In the genomic region with DNA sequence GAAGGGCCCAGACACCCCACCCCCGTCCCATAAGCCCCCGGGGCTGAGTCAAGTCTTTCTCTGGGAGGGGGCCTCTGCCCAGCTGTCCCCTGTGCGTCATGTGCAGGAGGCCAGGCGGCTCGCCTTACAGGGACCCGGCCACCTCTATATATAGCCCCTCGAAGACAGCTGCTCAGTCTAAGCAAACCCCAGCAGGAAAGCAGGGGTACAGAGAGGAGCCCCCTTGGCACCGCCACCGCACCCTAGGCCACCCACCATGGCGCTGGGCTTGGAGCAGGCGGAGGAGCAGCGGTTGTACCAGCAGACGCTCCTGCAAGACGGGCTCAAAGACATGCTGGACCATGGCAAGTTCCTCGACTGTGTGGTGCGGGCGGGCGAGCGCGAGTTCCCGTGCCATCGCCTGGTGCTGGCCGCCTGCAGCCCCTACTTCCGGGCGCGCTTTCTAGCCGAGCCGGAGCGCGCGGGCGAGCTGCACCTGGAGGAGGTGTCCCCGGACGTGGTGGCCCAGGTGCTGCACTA, we compare ENCODE assay signal across 15 cellular contexts. TPM values are rescaled to one million over a fixed set of nuclear protein-coding genes. Genes with fewer than 3 reads are reported as not detected.
DNase-seq lines count a peak whose midpoint lies in the region; ATAC-seq, FAIRE-seq and TF ChIP-seq lines count a peak whose summit lies in the region.
"Had no signal": no experiment of that assay in that cellular context is flagged by ENCODE, and none has a peak within 500 bp of the region (broad histone marks: within the 10 kb centered on the region; RNA-seq: fewer than 3 reads in every experiment).

A gene with protein sequence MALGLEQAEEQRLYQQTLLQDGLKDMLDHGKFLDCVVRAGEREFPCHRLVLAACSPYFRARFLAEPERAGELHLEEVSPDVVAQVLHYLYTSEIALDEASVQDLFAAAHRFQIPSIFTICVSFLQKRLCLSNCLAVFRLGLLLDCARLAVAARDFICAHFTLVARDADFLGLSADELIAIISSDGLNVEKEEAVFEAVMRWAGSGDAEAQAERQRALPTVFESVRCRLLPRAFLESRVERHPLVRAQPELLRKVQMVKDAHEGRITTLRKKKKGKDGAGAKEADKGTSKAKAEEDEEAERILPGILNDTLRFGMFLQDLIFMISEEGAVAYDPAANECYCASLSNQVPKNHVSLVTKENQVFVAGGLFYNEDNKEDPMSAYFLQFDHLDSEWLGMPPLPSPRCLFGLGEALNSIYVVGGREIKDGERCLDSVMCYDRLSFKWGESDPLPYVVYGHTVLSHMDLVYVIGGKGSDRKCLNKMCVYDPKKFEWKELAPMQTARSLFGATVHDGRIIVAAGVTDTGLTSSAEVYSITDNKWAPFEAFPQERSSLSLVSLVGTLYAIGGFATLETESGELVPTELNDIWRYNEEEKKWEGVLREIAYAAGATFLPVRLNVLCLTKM (plus strand): TSS at position 175 of the 519 bp plus-strand sequence. CDS start 82 bp downstream, at position 257.

- H3K9me3 ChIP-seq in neuronal stem cell (replicated peaks in 1 of 2; ENCODE audit: control insufficient read depth in 2 of 2, insufficient read depth in 1 of 2, low read depth in 1 of 2, low read length in 2 of 2) = no peaks in the 10 kb centered on the region
- H3K9me3 ChIP-seq: body of pancreas, transverse colon had no signal

- H3K27me3 Mint-ChIP-seq in stimulated activated naive CD8-positive, alpha-beta T cell treated with anti-CD3 and anti-CD28 coated beads, Interleukin-15, amount 100 ng/mL, for 72 hours = peaks cover 57% of the 10 kb centered on the region

- H3K4me3 ChIP-seq in epithelial cell of esophagus (ENCODE audit: low read length) (no peak within 1 kb of the TSS), neuronal stem cell (ENCODE audit: low read length in 2 of 2) (peak within 1 kb of the TSS in 1 of 2 donors; percentile 16)
- H3K4me3 ChIP-seq: body of pancreas had no signal

- H3K79me1 ChIP-seq in neuronal stem cell (ENCODE audit: low read depth, low read length) = no peaks in the 10 kb centered on the region

- H2AFZ ChIP-seq in neuronal stem cell (ENCODE audit: low read length) = no peak within 1 kb of the TSS

- no peak within 1 kb of the TSS for H2BK15ac ChIP-seq in neuronal stem cell (ENCODE audit: low read length)

- H4K8ac ChIP-seq in neuronal stem cell (ENCODE audit: low read depth, low read length) = no peak within 1 kb of the TSS

- no peak within 1 kb of the TSS for H3K27ac Mint-ChIP-seq in stimulated activated naive CD8-positive, alpha-beta T cell treated with anti-CD3 and anti-CD28 coated beads, Interleukin-15, amount 100 ng/mL, for 72 hours
- H3K27ac Mint-ChIP-seq: CD4-positive, CD25-positive, alpha-beta regulatory T cell had no signal

- FAIRE-seq in D721Med (lab: Jason Lieb, UNC) = no peak
- FAIRE-seq: HTR-8/SVneo had no signal

- peak within 1 kb of the TSS; percentile 77 for H3K23ac ChIP-seq in neuronal stem cell (ENCODE audit: low read depth, low read length, poor library complexity)

- TF ChIP-seq CTCF in epithelial cell of esophagus (IDR thresholded peaks at IDR 0.05; ENCODE audit: insufficient read depth, low read depth, low read length, missing control alignments) (no peak), D721Med (IDR thresholded peaks at IDR 0.05; ENCODE audit: insufficient read depth, missing control alignments) (no peak)

- DNase-seq in stimulated activated naive CD8-positive, alpha-beta T cell treated with anti-CD3 and anti-CD28 coated beads, Interleukin-15, amount 100 ng/mL, for 72 hours = no peak
- no peak for DNase-seq in stimulated activated naive CD8-positive, alpha-beta T cell treated with anti-CD3 and anti-CD28 coated beads, Interleukin-15, Interleukin-2, amounts not matched to agents 100 U/mL and 50 U/mL, for 24 hours
- DNase-seq in epithelial cell of esophagus (ENCODE audit: low read depth) (peak; percentile 9), neuronal stem cell (ENCODE audit: low spot score) (no peak), D721Med (ENCODE audit: insufficient read length, low spot score) (no peak), NCI-H446 (lab: John Stamatoyannopoulos, UW) (no peak), NCI-H2227 (lab: John Stamatoyannopoulos, UW; ENCODE audit: unreplicated experiment) (no peak), GM19238 (ENCODE audit: insufficient read length, low spot score) (no peak)
- DNase-seq: body of pancreas, NCI-H1694, nucleus accumbens, transverse colon had no signal

- H3K18ac ChIP-seq in neuronal stem cell (ENCODE audit: low read length) = peak within 1 kb of the TSS; percentile 53

- peak within 1 kb of the TSS; percentile 20 to 53 for H3K4me3 Mint-ChIP-seq in stimulated activated naive CD8-positive, alpha-beta T cell treated with anti-CD3 and anti-CD28 coated beads, Interleukin-15, amount 100 ng/mL, for 72 hours
- H3K4me3 Mint-ChIP-seq: CD4-positive, CD25-positive, alpha-beta regulatory T cell had no signal

- H3K9me3 Mint-ChIP-seq in stimulated activated naive CD8-positive, alpha-beta T cell treated with anti-CD3 and anti-CD28 coated beads, Interleukin-15, amount 100 ng/mL, for 72 hours = no peaks in the 10 kb centered on the region

- H3K4me1 Mint-ChIP-seq in stimulated activated naive CD8-positive, alpha-beta T cell treated with anti-CD3 and anti-CD28 coated beads, Interleukin-15, amount 100 ng/mL, for 72 hours = peaks cover 6% of the 10 kb centered on the region

- no peak within 1 kb of the TSS for H3K27ac ChIP-seq in neuronal stem cell (replicated peaks; ENCODE audit: low read length)
- H3K27ac ChIP-seq: body of pancreas had no signal

- H3K14ac ChIP-seq in neuronal stem cell (ENCODE audit: low read length) = peak within 1 kb of the TSS; percentile 96

- peak within 1 kb of the TSS; percentile 38 for H3K4ac ChIP-seq in neuronal stem cell (ENCODE audit: low read length)

- H3K4me2 ChIP-seq in neuronal stem cell (ENCODE audit: insufficient read depth, low read length, poor library complexity, severe bottlenecking) = no peak within 1 kb of the TSS

- ATAC-seq in stimulated activated naive CD8-positive, alpha-beta T cell treated with anti-CD3 and anti-CD28 coated beads, Interleukin-15, amount 100 ng/mL, for 72 hours = peak; percentile 11
- ATAC-seq in stimulated activated naive CD8-positive, alpha-beta T cell treated with anti-CD3 and anti-CD28 coated beads, Interleukin-15, Interleukin-2, amounts not matched to agents 100 U/mL and 50 U/mL, for 24 hours = no peak
- ATAC-seq: body of pancreas, esophagus mucosa had no signal

- peaks cover 0 to 7% (median 0%) of the 10 kb centered on the region in 3 experiments for H3K27me3 ChIP-seq in neuronal stem cell (ENCODE audit: control insufficient read depth in 3 of 3, insufficient read depth in 3 of 3, low read depth in 1 of 3, low read length in 3 of 3)

- WGBS in neuronal stem cell (ENCODE audit: extremely low coverage in 2 of 2, insufficient read length in 2 of 2, insufficient replicate concordance in 1 of 2), 2 donors = no CpG with 5 or more reads among the region's 34 CpGs

- H2AK5ac ChIP-seq in neuronal stem cell (ENCODE audit: low read depth, low read length) = no peak within 1 kb of the TSS

- peak within 1 kb of the TSS; percentile 7 for H2BK120ac ChIP-seq in neuronal stem cell (ENCODE audit: low read depth, low read length)

- peak within 1 kb of the TSS; percentile 74 for H4K91ac ChIP-seq in neuronal stem cell (ENCODE audit: low read depth, low read length, poor library complexity)

- H2BK5ac ChIP-seq in neuronal stem cell (ENCODE audit: low read length) = peak within 1 kb of the TSS; percentile 49

- H3K9ac ChIP-seq in neuronal stem cell (ENCODE audit: low read depth, low read length, poor library complexity) = no peak within 1 kb of the TSS

- H3K36me3 ChIP-seq in neuronal stem cell (replicated peaks in 1 of 2; ENCODE audit: control insufficient read depth in 2 of 2, insufficient read depth in 2 of 2, low read length in 2 of 2) = no peaks in the 10 kb centered on the region
- H3K36me3 ChIP-seq: transverse colon had no signal

- peak within 1 kb of the TSS; percentile 46 for H2BK12ac ChIP-seq in neuronal stem cell (ENCODE audit: low read length)

- peaks cover 0 to 11% of the 10 kb centered on the region in 2 donors for H3K4me1 ChIP-seq in neuronal stem cell (ENCODE audit: control insufficient read depth in 2 of 2, insufficient read depth in 1 of 2, low read depth in 1 of 2, low read length in 2 of 2)

RNA-seq across cellular contexts. Expression of the gene that starts here (rescaled TPM):
- polyA plus RNA-seq in neuronal stem cell (2013, experiment 1 of 2) = not detected
- polyA plus RNA-seq in neuronal stem cell (2013, experiment 2 of 2) = not detected
- polyA plus RNA-seq: CD4-positive, CD25-positive, alpha-beta regulatory T cell had no signal
